16 cellular contexts compared by ENCODE assay signal in genomic region chr2:227360351-227360750, GRCh38. TPM values are rescaled to one million over a fixed set of nuclear protein-coding genes. Genes with fewer than 3 reads are reported as not detected.
DNase-seq lines count a peak whose midpoint lies in the region; ATAC-seq and TF ChIP-seq lines count a peak whose summit lies in the region.
"Had no signal": no experiment of that assay in that cellular context is flagged by ENCODE, and none has a peak within 500 bp of the region (broad histone marks: within the 10 kb centered on the region; RNA-seq: fewer than 3 reads in every experiment).

No MANE protein-coding gene starts in this region.

- H2AFZ ChIP-seq in Karpas-422 (ENCODE audit: low read length), result no peak overlapping the region
- H2AFZ ChIP-seq: GM23248 had no signal

- no peak overlapping the region for H3K4me3 ChIP-seq in CD8-positive, alpha-beta T cell (ENCODE audit: low read depth, low read length)
- H3K4me3 ChIP-seq in astrocyte of the spinal cord (ENCODE audit: low read depth, low read length) (no peak overlapping the region), Karpas-422 (ENCODE audit: low read length) (no peak overlapping the region)
- no peak overlapping the region for H3K4me3 ChIP-seq in naive thymus-derived CD4-positive, alpha-beta T cell (ENCODE audit: low read length)
- H3K4me3 ChIP-seq: GM12878, GM23248 had no signal

- POLR2A ChIA-PET in CD8-positive, alpha-beta T cell (lab: Charles Lee), result no interaction called here
- POLR2A ChIA-PET in CD4-positive, alpha-beta T cell (lab: Charles Lee), result no interaction called here
- POLR2A ChIA-PET in naive thymus-derived CD4-positive, alpha-beta T cell (lab: Charles Lee), result no interaction called here

- no peaks in the 10 kb centered on the region for H4K20me1 ChIP-seq in Karpas-422 (ENCODE audit: insufficient read depth, low read depth, low read length)

- no peak overlapping the region for H3K4me3 Mint-ChIP-seq in CD8-positive, alpha-beta T cell
- H3K4me3 Mint-ChIP-seq in IgD-negative memory B cell, result no peak overlapping the region
- no peak overlapping the region for H3K4me3 Mint-ChIP-seq in nephron progenitor cell
- H3K4me3 Mint-ChIP-seq in CD4-positive, alpha-beta T cell, result no peak overlapping the region
- H3K4me3 Mint-ChIP-seq in naive thymus-derived CD4-positive, alpha-beta T cell, result no peak overlapping the region
- H3K4me3 Mint-ChIP-seq: CD8-positive, alpha-beta memory T cell had no signal

- ATAC-seq in CD8-positive, alpha-beta T cell, result no peak
- no peak for ATAC-seq in HG03342 (IDR thresholded peaks at IDR 0.05; ENCODE audit: unreplicated experiment)
- no peak for ATAC-seq in CD4-positive, alpha-beta T cell (ENCODE audit: poor library complexity)
- ATAC-seq in naive thymus-derived CD4-positive, alpha-beta T cell, result no peak
- ATAC-seq: GM12878, HepG2 had no signal

- H3K79me2 ChIP-seq in Karpas-422 (ENCODE audit: low read length), result no peaks in the 10 kb centered on the region

- no peak overlapping the region for H3K27ac ChIP-seq in CD8-positive, alpha-beta T cell (ENCODE audit: low read depth, low read length)
- H3K27ac ChIP-seq in CD4-positive, alpha-beta T cell (ENCODE audit: low read depth, low read length), result no peak overlapping the region
- no peak overlapping the region for H3K27ac ChIP-seq in Karpas-422 (ENCODE audit: low read length)
- no peak overlapping the region for H3K27ac ChIP-seq in naive thymus-derived CD4-positive, alpha-beta T cell (ENCODE audit: low read depth, low read length)
- H3K27ac ChIP-seq: C4-2B, GM23248 had no signal

- no peaks in the 10 kb centered on the region for H3K4me1 Mint-ChIP-seq in CD8-positive, alpha-beta T cell (ENCODE audit: low read depth)
- H3K4me1 Mint-ChIP-seq in IgD-negative memory B cell, result peaks cover 0 to 4% (median 0%) of the 10 kb centered on the region in 3 donors
- H3K4me1 Mint-ChIP-seq in nephron progenitor cell, result no peaks in the 10 kb centered on the region
- H3K4me1 Mint-ChIP-seq in CD4-positive, alpha-beta T cell (ENCODE audit: low read depth), result no peaks in the 10 kb centered on the region
- H3K4me1 Mint-ChIP-seq in naive thymus-derived CD4-positive, alpha-beta T cell, result peaks cover 0 to 8% (median 0%) of the 10 kb centered on the region in 7 donors

- in situ Hi-C loops in astrocyte of the spinal cord (cut with HindIII; ENCODE audit: low sequenced_read_pairs), result no loop called here

- no peaks in the 10 kb centered on the region for H3K9me2 ChIP-seq in Karpas-422 (replicated peaks; ENCODE audit: insufficient read depth, low read length)

- no peaks in the 10 kb centered on the region for H3K4me1 ChIP-seq in CD8-positive, alpha-beta T cell (ENCODE audit: insufficient read depth, low read length)
- H3K4me1 ChIP-seq in Karpas-422 (ENCODE audit: low read length), result peaks cover 4% of the 10 kb centered on the region
- no peaks in the 10 kb centered on the region for H3K4me1 ChIP-seq in naive thymus-derived CD4-positive, alpha-beta T cell (ENCODE audit: control insufficient read depth in 2 of 2, insufficient read depth in 2 of 2, low read length in 2 of 2)
- H3K4me1 ChIP-seq: Caco-2 had no signal

- no peaks in the 10 kb centered on the region for H3K27me3 Mint-ChIP-seq in CD8-positive, alpha-beta T cell (ENCODE audit: low read depth)
- H3K27me3 Mint-ChIP-seq in IgD-negative memory B cell (no peaks in the 10 kb centered on the region), nephron progenitor cell (ENCODE audit: low read depth, poor library complexity) (no peaks in the 10 kb centered on the region)
- no peaks in the 10 kb centered on the region for H3K27me3 Mint-ChIP-seq in CD4-positive, alpha-beta T cell
- no peaks in the 10 kb centered on the region for H3K27me3 Mint-ChIP-seq in naive thymus-derived CD4-positive, alpha-beta T cell
- H3K27me3 Mint-ChIP-seq: CD8-positive, alpha-beta memory T cell had no signal

- H3K27me3 ChIP-seq in CD8-positive, alpha-beta T cell (ENCODE audit: insufficient read depth, low read length), result no peaks in the 10 kb centered on the region
- H3K27me3 ChIP-seq in CD4-positive, alpha-beta T cell (ENCODE audit: control insufficient read depth, insufficient read depth, low read length), result no peaks in the 10 kb centered on the region
- H3K27me3 ChIP-seq in Karpas-422 (ENCODE audit: low read length), result no peaks in the 10 kb centered on the region
- H3K27me3 ChIP-seq in naive thymus-derived CD4-positive, alpha-beta T cell (ENCODE audit: control insufficient read depth in 2 of 2, insufficient read depth in 2 of 2, low read length in 2 of 2), result no peaks in the 10 kb centered on the region
- H3K27me3 ChIP-seq: BE2C had no signal

- peaks cover 50% of the 10 kb centered on the region for H3K36me3 Mint-ChIP-seq in CD8-positive, alpha-beta T cell
- H3K36me3 Mint-ChIP-seq in IgD-negative memory B cell (peaks cover 3% of the 10 kb centered on the region), nephron progenitor cell (ENCODE audit: low read depth) (peaks cover 46% of the 10 kb centered on the region)
- H3K36me3 Mint-ChIP-seq in CD4-positive, alpha-beta T cell (ENCODE audit: low read depth), result peaks cover 46% of the 10 kb centered on the region
- H3K36me3 Mint-ChIP-seq in naive thymus-derived CD4-positive, alpha-beta T cell, result peaks cover 0 to 27% (median 5%) of the 10 kb centered on the region in 5 donors

- CTCF ChIA-PET in CD8-positive, alpha-beta T cell (lab: Charles Lee), result interaction anchor here (0.8 to 1.9 kb wide), 2 partner anchors 10 to 406 kb away, joined by 3 to 6 read pairs; no protein-coding TSS in a partner anchor
- CTCF ChIA-PET in CD4-positive, alpha-beta T cell (lab: Charles Lee), result no interaction called here
- CTCF ChIA-PET in naive thymus-derived CD4-positive, alpha-beta T cell (lab: Charles Lee), result no interaction called here

- H3K36me3 ChIP-seq in CD8-positive, alpha-beta T cell (ENCODE audit: insufficient read depth, low read length), result peaks cover 16% of the 10 kb centered on the region
- H3K36me3 ChIP-seq in Karpas-422 (ENCODE audit: insufficient read depth, low read length), result peaks cover 25% of the 10 kb centered on the region; the same call in 1 of the 2 replicates
- H3K36me3 ChIP-seq in naive thymus-derived CD4-positive, alpha-beta T cell (ENCODE audit: control insufficient read depth in 2 of 3, insufficient read depth in 3 of 3, low read length in 3 of 3), result peaks cover 0 to 30% (median 5%) of the 10 kb centered on the region in 3 experiments

- DNase-seq in CD8-positive, alpha-beta T cell, result no peak
- DNase-seq in astrocyte of the spinal cord (ENCODE audit: low read depth, low spot score) (peak; percentile 50), nephron progenitor cell (no peak), Karpas-422 (no peak)
- no peak for DNase-seq in CD4-positive, alpha-beta T cell
- no peak for DNase-seq in naive thymus-derived CD4-positive, alpha-beta T cell
- DNase-seq: BE2C; Caco-2; CD8-positive, alpha-beta memory T cell; GM23248 had no signal

- no peak overlapping the region for H3K4me2 ChIP-seq in Karpas-422 (ENCODE audit: low read depth, low read length, poor library complexity, severe bottlenecking)

- no peaks in the 10 kb centered on the region for H3K9me3 ChIP-seq in CD8-positive, alpha-beta T cell (ENCODE audit: low read length)
- no peaks in the 10 kb centered on the region for H3K9me3 ChIP-seq in CD4-positive, alpha-beta T cell (ENCODE audit: control insufficient read depth, low read length)
- H3K9me3 ChIP-seq in Karpas-422 (ENCODE audit: low read length), result no peaks in the 10 kb centered on the region
- H3K9me3 ChIP-seq in naive thymus-derived CD4-positive, alpha-beta T cell (ENCODE audit: control insufficient read depth in 2 of 3, low read length in 3 of 3), result no peaks in the 10 kb centered on the region
- H3K9me3 ChIP-seq: BE2C, Caco-2 had no signal

- no peak for TF ChIP-seq CTCF in CD8-positive, alpha-beta T cell (IDR thresholded peaks at IDR 0.05)
- TF ChIP-seq CTCF in astrocyte of the spinal cord (IDR thresholded peaks at IDR 0.05; ENCODE audit: low read depth, low read length) (no peak), nephron progenitor cell (IDR thresholded peaks at IDR 0.05) (no peak)
- TF ChIP-seq CTCF in CD4-positive, alpha-beta T cell (IDR thresholded peaks at IDR 0.05), result no peak

- no peaks in the 10 kb centered on the region for H3K9me3 Mint-ChIP-seq in CD8-positive, alpha-beta T cell
- H3K9me3 Mint-ChIP-seq in IgD-negative memory B cell, result no peaks in the 10 kb centered on the region
- H3K9me3 Mint-ChIP-seq in nephron progenitor cell, result no peaks in the 10 kb centered on the region
- H3K9me3 Mint-ChIP-seq in CD4-positive, alpha-beta T cell, result no peaks in the 10 kb centered on the region
- H3K9me3 Mint-ChIP-seq in naive thymus-derived CD4-positive, alpha-beta T cell, result no peaks in the 10 kb centered on the region
- H3K9me3 Mint-ChIP-seq: CD8-positive, alpha-beta memory T cell had no signal

- intact Hi-C loops in CD8-positive, alpha-beta T cell (cut with DNase I, micrococcal nuclease), result loop anchor here in 1 of 2 experiments (5.0 kb wide), 1 partner anchor 407 kb away; no protein-coding TSS in a partner anchor
- intact Hi-C loops in CD4-positive, alpha-beta T cell (cut with DNase I, micrococcal nuclease), result loop anchor here in 1 of 2 experiments (10.0 kb wide), 1 partner anchor 404 kb away; no protein-coding TSS in a partner anchor
- intact Hi-C loops in naive thymus-derived CD4-positive, alpha-beta T cell (cut with micrococcal nuclease), result loop anchor here in 1 of 2 donors (5.0 kb wide), 1 partner anchor 102 kb away; no protein-coding TSS in a partner anchor

- H3K9ac ChIP-seq in Karpas-422 (ENCODE audit: low read length), result no peak overlapping the region
- H3K9ac ChIP-seq: GM23248 had no signal

- peak overlapping the region; percentile 34 for H3K27ac Mint-ChIP-seq in CD8-positive, alpha-beta T cell
- H3K27ac Mint-ChIP-seq in IgD-negative memory B cell (peak overlapping the region in 2 of 3 donors; percentile 2 to 31), nephron progenitor cell (peak overlapping the region; percentile 69)
- H3K27ac Mint-ChIP-seq in CD4-positive, alpha-beta T cell, result no peak overlapping the region
- H3K27ac Mint-ChIP-seq in naive thymus-derived CD4-positive, alpha-beta T cell, result no peak overlapping the region

RNA-seq across cellular contexts. Expression of gene TM4SF20, which starts 18.8 kb away (rescaled TPM):
- not detected for total RNA-seq in CD8-positive, alpha-beta T cell
- not detected for polyA plus RNA-seq in IgD-negative memory B cell
- not detected for total RNA-seq in CD4-positive, alpha-beta T cell
- not detected in 2 replicates for total RNA-seq in Karpas-422 (2014; rRNA removed; shearing (Covaris generic); ENCODE audit: low replicate concordance)
- not detected for total RNA-seq in naive thymus-derived CD4-positive, alpha-beta T cell
- polyA plus RNA-seq in naive thymus-derived CD4-positive, alpha-beta T cell, result under 1 TPM in 1 of 2 donors, not detected in 1; 0.09 TPM
- total RNA-seq: CD8-positive, alpha-beta memory T cell; Daoy; GM12878; HepG2 had no signal
- polyA plus RNA-seq: CD8-positive, alpha-beta memory T cell; HepG2 had no signal

RNA-seq across cellular contexts. Expression of gene SCYGR1, which starts 27.4 kb away (rescaled TPM):
- not detected for total RNA-seq in CD8-positive, alpha-beta T cell
- not detected for polyA plus RNA-seq in IgD-negative memory B cell
- not detected for total RNA-seq in CD4-positive, alpha-beta T cell
- not detected in 2 replicates for total RNA-seq in Karpas-422 (2014; rRNA removed; shearing (Covaris generic); ENCODE audit: low replicate concordance)
- not detected for total RNA-seq in naive thymus-derived CD4-positive, alpha-beta T cell
- not detected for polyA plus RNA-seq in naive thymus-derived CD4-positive, alpha-beta T cell
- total RNA-seq: Caco-2; CD8-positive, alpha-beta memory T cell; Daoy; GM12878; GM23248; HepG2 had no signal
- polyA plus RNA-seq: CD8-positive, alpha-beta memory T cell; GM12878; GM23248; HepG2 had no signal

RNA-seq across cellular contexts. Expression of gene MFF, which starts 35.3 kb away (rescaled TPM):
- total RNA-seq in CD8-positive, alpha-beta T cell, result 10 to 100 TPM; 48.6 to 50.3 TPM
- 139 TPM for polyA plus RNA-seq in IgD-negative memory B cell
- 10 to 100 TPM; 46.9 to 51.8 TPM for total RNA-seq in CD4-positive, alpha-beta T cell
- 144 and 198 TPM in 2 replicates for total RNA-seq in Karpas-422 (2014; rRNA removed; shearing (Covaris generic); ENCODE audit: low replicate concordance)
- 10 to 100 TPM; 51.7 to 64.7 (median 61.8) TPM for total RNA-seq in naive thymus-derived CD4-positive, alpha-beta T cell
- 100 to 1,000 TPM; 139 to 153 TPM for polyA plus RNA-seq in naive thymus-derived CD4-positive, alpha-beta T cell

Comparison
In these comparisons a context has a peak if more than half of its experiments do, and no peak if none do; other contexts are left out.
1. H3K27ac Mint-ChIP-seq: peak in CD8-positive, alpha-beta T cell (single experiment), IgD-negative memory B cell (2 of 3) and nephron progenitor cell (single experiment); none in CD4-positive, alpha-beta T cell (single experiment) and naive thymus-derived CD4-positive, alpha-beta T cell (0 of 9).